Comparison of ENCODE assay signal across 1 cellular context in genomic region chr20:51594999-51595532, GRCh38.
TF ChIP-seq lines count a peak whose summit lies in the region.

No MANE protein-coding gene starts in this region.

TF ChIP-seq in K562, 482 proteins besides CTCF, POLR2A, EP300 and RAD21 (continued from another document and continues in another):
- TF ChIP-seq ATF3 (IDR thresholded peaks at IDR 0.05) (no peak), ATF3 (CRISPR knock-in tag; conservative IDR thresholded peaks at IDR 0.05) (peak; percentile 38; the same call in 1 of the 2 replicates), RBM39 (optimal IDR thresholded peaks at IDR 0.05; ENCODE audit: low read depth, low read length) (peak; percentile 70), CBFB (CRISPR knock-in tag; IDR thresholded peaks at IDR 0.05) (no peak), RCOR1 (IDR thresholded peaks at IDR 0.05; ENCODE audit: borderline replicate concordance in 1 of 2, low read depth in 2 of 2, low read length in 2 of 2) (0 out of 4 replicates have a peak, but pooled peaks of 1 of the 2 experiments have one; percentile 33), MBD2 (IDR thresholded peaks at IDR 0.05; ENCODE audit: borderline replicate concordance, low read depth) (no peak), CREB5 (CRISPR knock-in tag; IDR thresholded peaks at IDR 0.05) (no peak), DNMT1 (IDR thresholded peaks at IDR 0.05) (no peak), STAT5A (IDR thresholded peaks at IDR 0.05; ENCODE audit: borderline replicate concordance, low read length) (no peak), CHD4 (IDR thresholded peaks at IDR 0.05; ENCODE audit: insufficient read depth, insufficient replicate concordance, low read depth, low read length, poor library complexity, severe bottlenecking) (no peak), BRF1 (IDR thresholded peaks at IDR 0.05; ENCODE audit: borderline replicate concordance, extremely low read depth, insufficient read length) (no peak), PML (IDR thresholded peaks at IDR 0.05; ENCODE audit: low read length) (no peak), ZNF395 (CRISPR knock-in tag; IDR thresholded peaks at IDR 0.05) (peak; percentile 53), CEBPB (tag; IDR thresholded peaks at IDR 0.05) (no peak), NCOR1 (IDR thresholded peaks at IDR 0.05) (0 out of 2 replicates have a peak, but pooled peaks have one; percentile 15), XRCC3 (IDR thresholded peaks at IDR 0.05) (no peak), COPS2 (conservative IDR thresholded peaks at IDR 0.05) (no peak), ZNF583 (CRISPR knock-in tag; IDR thresholded peaks at IDR 0.05) (no peak), HEY1 (CRISPR knock-in tag; IDR thresholded peaks at IDR 0.05; ENCODE audit: borderline replicate concordance) (no peak), ZNF12 (CRISPR knock-in tag; IDR thresholded peaks at IDR 0.05) (no peak), BHLHE40 (IDR thresholded peaks at IDR 0.05; ENCODE audit: low read length) (peak; percentile 91), ZBTB12 (CRISPR knock-in tag; IDR thresholded peaks at IDR 0.05) (no peak), U2AF2 (optimal IDR thresholded peaks at IDR 0.05; ENCODE audit: low read depth, low read length) (no peak), CTCFL (IDR thresholded peaks at IDR 0.05; ENCODE audit: borderline replicate concordance, insufficient read depth, low read depth, low read length, poor library complexity, severe bottlenecking) (peak; percentile 83), NR3C1 (CRISPR knock-in tag; IDR thresholded peaks at IDR 0.05) (no peak), PHF20 (IDR thresholded peaks at IDR 0.05; ENCODE audit: partially characterized antibody) (peak; percentile 40), CBFA2T3 (IDR thresholded peaks at IDR 0.05) (peak; percentile 36; the same call in 1 of the 2 replicates), GTF2A2 (tag; IDR thresholded peaks at IDR 0.05) (no peak), THAP7 (CRISPR knock-in tag; IDR thresholded peaks at IDR 0.05) (no peak), TSHZ1 (CRISPR knock-in tag; IDR thresholded peaks at IDR 0.05) (no peak), DEAF1 (CRISPR knock-in tag; IDR thresholded peaks at IDR 0.05) (peak; percentile 82), CXXC5 (CRISPR knock-in tag; IDR thresholded peaks at IDR 0.05) (peak; percentile 61), ZNF589 (CRISPR knock-in tag; IDR thresholded peaks at IDR 0.05; ENCODE audit: low read depth) (peak; percentile 84; the same call in 1 of the 2 replicates), ZNF551 (CRISPR knock-in tag; IDR thresholded peaks at IDR 0.05) (no peak), THRA (IDR thresholded peaks at IDR 0.05) (peak; percentile 61; the same call in 1 of the 2 replicates), GABPB1 (CRISPR knock-in tag; IDR thresholded peaks at IDR 0.05) (peak; percentile 83), TEAD1 (CRISPR knock-in tag; IDR thresholded peaks at IDR 0.05) (no peak), E2F5 (CRISPR knock-in tag; IDR thresholded peaks at IDR 0.05) (peak; percentile 91), MTF1 (CRISPR knock-in tag; IDR thresholded peaks at IDR 0.05; ENCODE audit: borderline replicate concordance) (no peak), ZKSCAN1 (IDR thresholded peaks at IDR 0.05; ENCODE audit: low read depth, low read length) (peak; percentile 74; the same call in 1 of the 2 replicates), RFX5 (IDR thresholded peaks at IDR 0.05; ENCODE audit: low read depth, low read length) (no peak), KLF16 (IDR thresholded peaks at IDR 0.05) (no peak), PCBP1 (IDR thresholded peaks at IDR 0.05; ENCODE audit: low read depth, low read length, poor library complexity, severe bottlenecking) (no peak), CBFA2T2 (conservative IDR thresholded peaks at IDR 0.05) (peak; percentile 38; the same call in 1 of the 2 replicates), ZC3H11A (IDR thresholded peaks at IDR 0.05; ENCODE audit: low read depth, low read length) (no peak), TCF3 (CRISPR knock-in tag; IDR thresholded peaks at IDR 0.05) (peak; percentile 53; the same call in 1 of the 2 replicates), ZNF165 (CRISPR knock-in tag; IDR thresholded peaks at IDR 0.05; ENCODE audit: borderline replicate concordance) (no peak), E2F8 (IDR thresholded peaks at IDR 0.05; ENCODE audit: low read depth, partially characterized antibody) (peak; percentile 54), TAF9B (IDR thresholded peaks at IDR 0.05; ENCODE audit: partially characterized antibody) (no peak), ZNF77 (CRISPR knock-in tag; IDR thresholded peaks at IDR 0.05) (no peak), HNRNPUL1 (IDR thresholded peaks at IDR 0.05; ENCODE audit: low read length) (no peak)
